Comparison of ENCODE assay signal across 18 cellular contexts in the genomic region with DNA sequence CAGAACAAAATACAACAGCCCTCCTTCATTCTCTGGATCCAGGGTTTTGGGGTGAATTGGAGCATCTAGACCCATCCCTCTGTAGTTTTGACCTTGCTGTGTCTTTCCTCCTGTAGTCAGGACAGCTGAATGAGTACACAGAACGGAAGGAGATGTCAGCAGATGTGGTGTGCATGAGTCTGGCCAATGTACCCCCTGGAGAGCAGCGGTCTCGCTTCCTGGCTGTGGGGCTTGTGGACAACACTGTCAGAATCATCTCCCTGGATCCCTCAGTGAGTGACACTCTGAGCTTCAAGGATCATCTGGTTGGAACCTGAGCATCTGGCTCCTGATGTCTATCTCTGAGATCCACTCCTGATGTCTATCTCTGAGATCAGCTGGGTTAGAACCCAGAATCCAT. TPM values are rescaled to one million over a fixed set of nuclear protein-coding genes. Genes with fewer than 3 reads are reported as not detected.
DNase-seq lines count a peak whose midpoint lies in the region; ATAC-seq and TF ChIP-seq lines count a peak whose summit lies in the region.
"Had no signal": no experiment of that assay in that cellular context is flagged by ENCODE, and none has a peak within 500 bp of the region (broad histone marks: within the 10 kb centered on the region; RNA-seq: fewer than 3 reads in every experiment).

No MANE protein-coding gene starts in this region.

- H3K4me3 Mint-ChIP-seq in activated T-cell treated with anti-CD3 and anti-CD28 coated beads, Interleukin-2, amount 50 U/mL, for 72 hours, result no peak overlapping the region
- H3K4me3 Mint-ChIP-seq in activated T-cell treated with anti-CD3 and anti-CD28 coated beads, Interleukin-2, amount 50 U/mL, for 4 hours, result no peak overlapping the region
- no peak overlapping the region for H3K4me3 Mint-ChIP-seq in CD4-positive, alpha-beta memory T cell
- no peak overlapping the region for H3K4me3 Mint-ChIP-seq in T-helper 17 cell
- H3K4me3 Mint-ChIP-seq: B cell had no signal

- H3K4me3 ChIP-seq in CD4-positive, alpha-beta memory T cell (ENCODE audit: low read length in 2 of 2), result no peak overlapping the region
- H3K4me3 ChIP-seq in mesenchymal stem cell (ENCODE audit: insufficient read depth in 1 of 2, low read depth in 1 of 2, low read length in 2 of 2) (no peak overlapping the region), lower lobe of right lung (no peak overlapping the region)

- no peak overlapping the region for H4K91ac ChIP-seq in mesenchymal stem cell (ENCODE audit: low read length)

- no peak overlapping the region for H2AFZ ChIP-seq in mesenchymal stem cell (ENCODE audit: low read depth, low read length)

- no peak overlapping the region for H3K23ac ChIP-seq in mesenchymal stem cell (ENCODE audit: low read length in 2 of 2)

- no peaks in the 10 kb centered on the region for H3K4me1 ChIP-seq in CD4-positive, alpha-beta memory T cell (ENCODE audit: insufficient read depth, low read length)
- H3K4me1 ChIP-seq in mesenchymal stem cell (ENCODE audit: control insufficient read depth, insufficient read depth, low read depth, low read length) (peaks cover 5% of the 10 kb centered on the region), lower lobe of right lung (no peaks in the 10 kb centered on the region)

- H3K4me1 Mint-ChIP-seq in activated T-cell treated with anti-CD3 and anti-CD28 coated beads, Interleukin-2, amount 50 U/mL, for 72 hours (ENCODE audit: low read depth), result no peaks in the 10 kb centered on the region
- peaks cover 3% of the 10 kb centered on the region for H3K4me1 Mint-ChIP-seq in activated T-cell treated with anti-CD3 and anti-CD28 coated beads, Interleukin-2, amount 50 U/mL, for 4 hours (ENCODE audit: low read depth)
- H3K4me1 Mint-ChIP-seq in CD4-positive, alpha-beta memory T cell, result peaks cover 0 to 11% (median 6%) of the 10 kb centered on the region in 4 donors
- peaks cover 12% of the 10 kb centered on the region for H3K4me1 Mint-ChIP-seq in T-helper 17 cell
- H3K4me1 Mint-ChIP-seq: B cell had no signal

- no peak overlapping the region for H3K14ac ChIP-seq in mesenchymal stem cell (ENCODE audit: low read length in 2 of 2)

- intact Hi-C loops in CD4-positive, alpha-beta memory T cell (cut with micrococcal nuclease), result no loop called here
- intact Hi-C loops in lower lobe of right lung (cut with DNase I), result no loop called here

- H3K27ac ChIP-seq in CD4-positive, alpha-beta memory T cell (ENCODE audit: low read depth, low read length), result no peak overlapping the region
- H3K27ac ChIP-seq in mesenchymal stem cell (ENCODE audit: low read length, poor library complexity, severe bottlenecking), result no peak overlapping the region
- no peak overlapping the region for H3K27ac ChIP-seq in lower lobe of right lung
- H3K27ac ChIP-seq: RWPE1 had no signal

- H3K36me3 ChIP-seq in CD4-positive, alpha-beta memory T cell (ENCODE audit: insufficient read depth, low read length), result peaks cover 75% of the 10 kb centered on the region
- H3K36me3 ChIP-seq in mesenchymal stem cell (ENCODE audit: control insufficient read depth in 1 of 2, insufficient read depth in 2 of 2, low read depth in 1 of 2, low read length in 2 of 2) (peaks cover 37 to 91% of the 10 kb centered on the region in 2 experiments), lower lobe of right lung (peaks cover 99% of the 10 kb centered on the region)

- H2AK5ac ChIP-seq in mesenchymal stem cell (ENCODE audit: low read length, severe bottlenecking), result no peak overlapping the region

- no peak overlapping the region for H2BK15ac ChIP-seq in mesenchymal stem cell (ENCODE audit: low read depth, poor library complexity, severe bottlenecking)

- H2BK12ac ChIP-seq in mesenchymal stem cell (ENCODE audit: low read length in 2 of 2), result no peak overlapping the region

- no peak overlapping the region for H3K9ac ChIP-seq in mesenchymal stem cell (ENCODE audit: low read length)

- peaks cover 16% of the 10 kb centered on the region for H3K79me1 ChIP-seq in mesenchymal stem cell (replicated peaks; ENCODE audit: low read length, poor library complexity, severe bottlenecking)

- H3K18ac ChIP-seq in mesenchymal stem cell (ENCODE audit: low read depth in 1 of 2, low read length in 2 of 2), result no peak overlapping the region

- H4K8ac ChIP-seq in mesenchymal stem cell (ENCODE audit: low read length), result peak overlapping the region; percentile 29

- H2BK5ac ChIP-seq in mesenchymal stem cell (ENCODE audit: low read depth, low read length, poor library complexity, severe bottlenecking), result no peak overlapping the region

- peak overlapping the region; percentile 89 for H3K27ac Mint-ChIP-seq in activated T-cell treated with anti-CD3 and anti-CD28 coated beads, Interleukin-2, amount 50 U/mL, for 72 hours
- H3K27ac Mint-ChIP-seq in CD4-positive, alpha-beta memory T cell, result peak overlapping the region in 4 of 7 donors; percentile 27 to 65 (median 38)
- peak overlapping the region; percentile 80 for H3K27ac Mint-ChIP-seq in T-helper 17 cell
- H3K27ac Mint-ChIP-seq: B cell had no signal

- CTCF ChIA-PET in CD4-positive, alpha-beta memory T cell (lab: Charles Lee; ENCODE audit: partially characterized antibody), result no interaction called here

- WGBS in mesenchymal stem cell, result 84% methylated on average over 3 of the region's 3 CpGs

- ATAC-seq in activated T-cell treated with anti-CD3 and anti-CD28 coated beads, Interleukin-2, amount 50 U/mL, for 72 hours (replicated peaks in 1 of 2), result no peak
- ATAC-seq in activated T-cell treated with anti-CD3 and anti-CD28 coated beads, Interleukin-2, amount 50 U/mL, for 4 hours, result no peak
- ATAC-seq in T-helper 17 cell (no peak), lower lobe of right lung (no peak)
- ATAC-seq: PC-3 had no signal

- no peak for DNase-seq in activated T-cell treated with anti-CD3 and anti-CD28 coated beads, Interleukin-2, amount 50 U/mL, for 72 hours
- DNase-seq in activated T-cell treated with anti-CD3 and anti-CD28 coated beads, Interleukin-2, amount 50 U/mL, for 4 hours, result no peak
- DNase-seq in CD4-positive, alpha-beta memory T cell, result no peak
- no peak for DNase-seq in T-helper 17 cell
- DNase-seq in mesenchymal stem cell, result peak; percentile 8
- DNase-seq in stimulated activated CD4-positive, alpha-beta T cell treated with anti-CD3 and anti-CD28 coated beads, Interleukin-2, amount 100 ng/mL, for 24 hours, result no peak
- DNase-seq in lower lobe of right lung, result no peak
- no peak for DNase-seq in GOT3 (lab: John Stamatoyannopoulos, UW)
- DNase-seq: DMS153, GF-D8, KG1, MV-4-11, NCI-H1694 treated with DMSO at 0.1 percent for 48 hours, NCI-H2107, NCI-H524, PC-3 had no signal

- H3K36me3 Mint-ChIP-seq in activated T-cell treated with anti-CD3 and anti-CD28 coated beads, Interleukin-2, amount 50 U/mL, for 72 hours (ENCODE audit: insufficient read depth in 2 of 2), result peaks cover 19 to 44% of the 10 kb centered on the region in 2 donors
- H3K36me3 Mint-ChIP-seq in activated T-cell treated with anti-CD3 and anti-CD28 coated beads, Interleukin-2, amount 50 U/mL, for 4 hours (ENCODE audit: insufficient read depth), result peaks cover 54% of the 10 kb centered on the region
- H3K36me3 Mint-ChIP-seq in CD4-positive, alpha-beta memory T cell, result peaks cover 56 to 87% of the 10 kb centered on the region in 2 donors
- H3K36me3 Mint-ChIP-seq in T-helper 17 cell (ENCODE audit: low read depth), result peaks cover 8% of the 10 kb centered on the region

- POLR2A ChIA-PET in CD4-positive, alpha-beta memory T cell (lab: Charles Lee; ENCODE audit: partially characterized antibody), result no interaction called here

- no peaks in the 10 kb centered on the region for H3K27me3 Mint-ChIP-seq in activated T-cell treated with anti-CD3 and anti-CD28 coated beads, Interleukin-2, amount 50 U/mL, for 72 hours (ENCODE audit: low read depth)
- no peaks in the 10 kb centered on the region for H3K27me3 Mint-ChIP-seq in activated T-cell treated with anti-CD3 and anti-CD28 coated beads, Interleukin-2, amount 50 U/mL, for 4 hours (ENCODE audit: low read depth)
- no peaks in the 10 kb centered on the region for H3K27me3 Mint-ChIP-seq in CD4-positive, alpha-beta memory T cell
- no peaks in the 10 kb centered on the region for H3K27me3 Mint-ChIP-seq in T-helper 17 cell
- H3K27me3 Mint-ChIP-seq: B cell had no signal

- H3K27me3 ChIP-seq in CD4-positive, alpha-beta memory T cell (ENCODE audit: insufficient read depth, low read length), result no peaks in the 10 kb centered on the region
- H3K27me3 ChIP-seq in mesenchymal stem cell (ENCODE audit: control insufficient read depth in 1 of 2, insufficient read depth in 1 of 2, low read length in 2 of 2) (no peaks in the 10 kb centered on the region), lower lobe of right lung (ENCODE audit: low read depth) (no peaks in the 10 kb centered on the region)

- H3K4ac ChIP-seq in mesenchymal stem cell (ENCODE audit: low read depth in 1 of 2, low read length in 2 of 2), result no peak overlapping the region

- no peak overlapping the region for H3K4me2 ChIP-seq in mesenchymal stem cell (ENCODE audit: low read length, poor library complexity, severe bottlenecking)

- H2BK120ac ChIP-seq in mesenchymal stem cell (ENCODE audit: low read depth, low read length), result no peak overlapping the region

- H3K9me3 ChIP-seq in CD4-positive, alpha-beta memory T cell (ENCODE audit: control insufficient read depth in 1 of 2, low read length in 2 of 2), result no peaks in the 10 kb centered on the region
- no peaks in the 10 kb centered on the region for H3K9me3 ChIP-seq in T-helper 17 cell (ENCODE audit: control insufficient read depth, low read length, poor library complexity, severe bottlenecking)
- no peaks in the 10 kb centered on the region for H3K9me3 ChIP-seq in mesenchymal stem cell (ENCODE audit: control insufficient read depth, low read length)
- no peaks in the 10 kb centered on the region for H3K9me3 ChIP-seq in lower lobe of right lung

- H3K9me3 Mint-ChIP-seq in activated T-cell treated with anti-CD3 and anti-CD28 coated beads, Interleukin-2, amount 50 U/mL, for 72 hours, result no peaks in the 10 kb centered on the region
- no peaks in the 10 kb centered on the region for H3K9me3 Mint-ChIP-seq in activated T-cell treated with anti-CD3 and anti-CD28 coated beads, Interleukin-2, amount 50 U/mL, for 4 hours
- no peaks in the 10 kb centered on the region for H3K9me3 Mint-ChIP-seq in CD4-positive, alpha-beta memory T cell

- TF ChIP-seq CTCF in lower lobe of right lung (IDR thresholded peaks at IDR 0.05), result no peak

RNA-seq across cellular contexts. Expression of a gene that starts 32.4 kb away (rescaled TPM):
- 100 to 1,000 TPM; 302 to 309 TPM for total RNA-seq in activated T-cell treated with anti-CD3 and anti-CD28 coated beads, Interleukin-2, amount 50 U/mL, for 72 hours
- total RNA-seq in activated T-cell treated with anti-CD3 and anti-CD28 coated beads, Interleukin-2, amount 50 U/mL, for 4 hours, result 100 to 1,000 TPM; 647 to 745 (median 710) TPM
- total RNA-seq in CD4-positive, alpha-beta memory T cell, result 100 to 1,000 TPM; 289 to 291 TPM
- 100 to 1,000 TPM; 105 to 149 TPM for polyA plus RNA-seq in CD4-positive, alpha-beta memory T cell
- total RNA-seq in T-helper 17 cell (100 to 1,000 TPM; 163 to 182 TPM), lower lobe of right lung (176 TPM)
- 72.0 TPM for polyA plus RNA-seq in mesenchymal stem cell (2013, experiment 1 of 2)
- polyA plus RNA-seq in mesenchymal stem cell (2013, experiment 2 of 2), result 74.7 TPM

RNA-seq across cellular contexts. Expression of a gene that starts 32.7 kb away (rescaled TPM):
- total RNA-seq in activated T-cell treated with anti-CD3 and anti-CD28 coated beads, Interleukin-2, amount 50 U/mL, for 72 hours, result 10 to 100 TPM; 30.2 to 53.4 TPM
- total RNA-seq in activated T-cell treated with anti-CD3 and anti-CD28 coated beads, Interleukin-2, amount 50 U/mL, for 4 hours, result 10 to 100 TPM; 24.0 to 31.6 (median 29.3) TPM
- 10 to 100 TPM; 66.5 to 68.9 TPM for total RNA-seq in CD4-positive, alpha-beta memory T cell
- polyA plus RNA-seq in CD4-positive, alpha-beta memory T cell, result 10 to 100 TPM; 37.0 to 70.4 TPM
- total RNA-seq in T-helper 17 cell (10 to 100 TPM; 26.3 to 54.0 TPM), lower lobe of right lung (62.0 TPM)
- polyA plus RNA-seq in mesenchymal stem cell (2013, experiment 1 of 2), result 31.1 TPM
- polyA plus RNA-seq in mesenchymal stem cell (2013, experiment 2 of 2), result 32.7 TPM

Comparison
In these comparisons a context has a peak if more than half of its experiments do, and no peak if none do; other contexts are left out.
1. H3K27ac Mint-ChIP-seq: peak in every context shown above with its lines; median percentile 89 in activated T-cell treated with anti-CD3 and anti-CD28 coated beads, Interleukin-2, amount 50 U/mL, for 72 hours; 80 in T-helper 17 cell; 38 in CD4-positive, alpha-beta memory T cell.